8 cellular contexts compared by ENCODE assay signal in genomic region chr2:97589598-97590510, GRCh38. TPM values are rescaled to one million over a fixed set of nuclear protein-coding genes. Genes with fewer than 3 reads are reported as not detected.
DNase-seq lines count a peak whose midpoint lies in the region; ATAC-seq, FAIRE-seq and TF ChIP-seq lines count a peak whose summit lies in the region.
"Not testable (repeated sequence)": the region's sequence is repeated elsewhere in the genome, so short reads cannot be mapped to it uniquely, and the experiment has no call there.

Gene ANKRD36B (minus strand): TSS chr2:97589877. CDS start chr2:97589685, 192 bp downstream.

- H3K4me3 Mint-ChIP-seq in CD8-positive, alpha-beta T cell: peak within 1 kb of the TSS; percentile 94
- H3K4me3 Mint-ChIP-seq in astrocyte (ENCODE audit: unreplicated experiment) (peak within 1 kb of the TSS; percentile 100), neural crest cell (peak within 1 kb of the TSS; percentile 97)

- CTCF ChIA-PET in CD8-positive, alpha-beta T cell (lab: Charles Lee): interaction anchor here (1.0 to 4.5 kb wide), 15 partner anchors 55 to 177 kb away, joined by 3 to 130 read pairs (median 7); partner anchors contain the start of genes ACTR1B, COX5B and ZAP70

- H3K4me2 ChIP-seq in astrocyte (ENCODE audit: low read length): peak within 1 kb of the TSS; percentile 88

- H3K4me1 ChIP-seq in CD8-positive, alpha-beta T cell (ENCODE audit: insufficient read depth, low read length); astrocyte (ENCODE audit: insufficient read depth, low read length): not testable (repeated sequence)

- H3K36me3 ChIP-seq in CD8-positive, alpha-beta T cell (ENCODE audit: insufficient read depth, low read length); astrocyte (ENCODE audit: insufficient read depth, low read length): not testable (repeated sequence)

- POLR2A ChIA-PET in CD8-positive, alpha-beta T cell (lab: Charles Lee): interaction anchor here (0.6 to 2.0 kb wide), 6 partner anchors 56 to 182 kb away, joined by 3 to 15 read pairs (median 4); partner anchors contain the start of gene COX5B

- H3K27me3 ChIP-seq in CD8-positive, alpha-beta T cell (ENCODE audit: insufficient read depth, low read length); astrocyte (ENCODE audit: insufficient read depth, low read length): not testable (repeated sequence)

- H3K9me3 ChIP-seq in CD8-positive, alpha-beta T cell (ENCODE audit: low read length); astrocyte (ENCODE audit: insufficient read depth, low read depth, low read length): not testable (repeated sequence)

- H4K20me1 ChIP-seq in astrocyte (ENCODE audit: insufficient read depth, low read length): not testable (repeated sequence)

- not testable (repeated sequence) for H3K4me1 Mint-ChIP-seq in CD8-positive, alpha-beta T cell (ENCODE audit: low read depth); astrocyte (ENCODE audit: low read depth, unreplicated experiment); neural crest cell

- peak; percentile 43 to 75 (median 58) for DNase-seq in CD8-positive, alpha-beta T cell
- DNase-seq in T-helper 22 cell (ENCODE audit: low read depth) (peak; percentile 70), astrocyte (ENCODE audit: low read depth) (peak; percentile 62), head of caudate nucleus (peak; percentile 3 to 86 (median 59)), neural crest cell (ENCODE audit: low read depth, low spot score) (peak; percentile 65)
- peak; percentile 78 for DNase-seq in stimulated activated CD8-positive, alpha-beta memory T cell treated with anti-CD3 and anti-CD28 coated beads, Interleukin-4, amount 100 ng/mL, for 48 hours

- not testable (repeated sequence) for H3K36me3 Mint-ChIP-seq in CD8-positive, alpha-beta T cell; astrocyte (ENCODE audit: low read depth, unreplicated experiment); neural crest cell (ENCODE audit: low read depth)

- ATAC-seq in CD8-positive, alpha-beta T cell: peak; percentile 76
- ATAC-seq in GM21390 (IDR thresholded peaks at IDR 0.05; ENCODE audit: unreplicated experiment) (peak; percentile 76), HG03520 (IDR thresholded peaks at IDR 0.05; ENCODE audit: unreplicated experiment) (peak; percentile 54)

- H2AFZ ChIP-seq in astrocyte (ENCODE audit: low read depth, low read length): peak within 1 kb of the TSS; percentile 99

- intact Hi-C loops in CD8-positive, alpha-beta T cell (cut with DNase I, micrococcal nuclease): loop anchor here (1.0 to 10.0 kb wide), 4 partner anchors 55 to 158 kb away; partner anchors contain the start of genes ACTR1B (in 2 of the 2) and COX5B (in 1 of the 2)
- intact Hi-C loops in head of caudate nucleus (cut with DNase I): not testable (repeated sequence)

- peak within 1 kb of the TSS; percentile 84 for H3K27ac ChIP-seq in CD8-positive, alpha-beta T cell (ENCODE audit: low read depth, low read length)
- H3K27ac ChIP-seq in astrocyte (ENCODE audit: low read depth, low read length): peak within 1 kb of the TSS; percentile 71

- H3K27ac Mint-ChIP-seq in CD8-positive, alpha-beta T cell: peak within 1 kb of the TSS; percentile 97
- H3K27ac Mint-ChIP-seq in astrocyte (ENCODE audit: unreplicated experiment): peak within 1 kb of the TSS; percentile 93
- peak within 1 kb of the TSS; percentile 97 for H3K27ac Mint-ChIP-seq in neural crest cell (ENCODE audit: unreplicated experiment)

- H3K9me3 Mint-ChIP-seq in CD8-positive, alpha-beta T cell; astrocyte (ENCODE audit: unreplicated experiment); neural crest cell: not testable (repeated sequence)

- H3K4me3 ChIP-seq in CD8-positive, alpha-beta T cell (ENCODE audit: low read depth, low read length): peak within 1 kb of the TSS; percentile 74
- peak within 1 kb of the TSS; percentile 78 for H3K4me3 ChIP-seq in astrocyte (ENCODE audit: insufficient read depth, low read depth, low read length)

- not testable (repeated sequence) for TF ChIP-seq CTCF in CD8-positive, alpha-beta T cell (IDR thresholded peaks at IDR 0.05); astrocyte (IDR thresholded peaks at IDR 0.05; ENCODE audit: insufficient read depth, low read depth, low read length); neural crest cell (conservative IDR thresholded peaks at IDR 0.05)

- H3K79me2 ChIP-seq in astrocyte (ENCODE audit: insufficient read depth, low read length): not testable (repeated sequence)

- H3K27me3 Mint-ChIP-seq in CD8-positive, alpha-beta T cell (ENCODE audit: low read depth); astrocyte (ENCODE audit: low read depth, unreplicated experiment): not testable (repeated sequence)
- peaks cover 12% of the 10 kb centered on the region for H3K27me3 Mint-ChIP-seq in neural crest cell (ENCODE audit: low read depth)

- H3K9ac ChIP-seq in astrocyte (ENCODE audit: low read length): peak within 1 kb of the TSS; percentile 89

- FAIRE-seq in astrocyte (lab: Jason Lieb, UNC): not testable (repeated sequence)

RNA-seq across cellular contexts. Expression of gene ANKRD36B, which starts in this region (rescaled TPM):
- 10 to 100 TPM; 48.6 to 49.0 TPM for total RNA-seq in CD8-positive, alpha-beta T cell
- 15.3 and 20.0 TPM in 2 replicates for total RNA-seq in astrocyte
- total RNA-seq in neural crest cell: 33.5 and 34.2 TPM in 2 replicates

Comparison
In these comparisons a context has a peak if more than half of its experiments do, and no peak if none do; other contexts are left out.
1. Peak in every context shown above with its lines: DNase-seq, ATAC-seq, H3K4me3 ChIP-seq and H3K27ac ChIP-seq.